In genomic region chr4:104752337-104752736, GRCh38 we compare ENCODE assay signal across 13 cellular contexts.
DNase-seq lines count a peak whose midpoint lies in the region; ATAC-seq and TF ChIP-seq lines count a peak whose summit lies in the region.
"Had no signal": no experiment of that assay in that cellular context is flagged by ENCODE, and none has a peak within 500 bp of the region (broad histone marks: within the 10 kb centered on the region; RNA-seq: fewer than 3 reads in every experiment).

No MANE protein-coding gene starts in this region.

- no peak for DNase-seq in left ventricle myocardium inferior
- DNase-seq in activated CD4-positive, alpha-beta T cell treated with anti-CD3 and anti-CD28 coated beads, Interleukin-2, amount 50 U/mL, for 48 hours = no peak
- no peak for DNase-seq in WERI-Rb-1
- DNase-seq in HEK293T (ENCODE audit: extremely low spot score) = no peak
- DNase-seq in germinal center (ENCODE audit: low spot score) = no peak
- DNase-seq: activated CD8-positive, alpha-beta memory T cell treated with anti-CD3 and anti-CD28 coated beads, Interleukin-2, amount 50 U/mL, for 4 hours; CD8-positive, alpha-beta T cell; foreskin fibroblast; NCI-H526 treated with DMSO at 0.1 percent for 48 hours; small intestine had no signal

- H3K36me3 ChIP-seq in left ventricle myocardium inferior = no peaks in the 10 kb centered on the region
- H3K36me3 ChIP-seq in WERI-Rb-1 = no peaks in the 10 kb centered on the region

- H3K27me3 ChIP-seq in left ventricle myocardium inferior (ENCODE audit: low read depth) (no peaks in the 10 kb centered on the region), WERI-Rb-1 (ENCODE audit: insufficient read depth, low read depth, severe bottlenecking) (no peaks in the 10 kb centered on the region)

- POLR2A ChIA-PET in HEK293T (lab: Yijun Ruan, JAX) = no interaction called here

- H3K4me3 ChIP-seq in left ventricle myocardium inferior = no peak overlapping the region
- no peak overlapping the region for H3K4me3 ChIP-seq in WERI-Rb-1 (ENCODE audit: low read depth, low read length)

- CTCF ChIA-PET in HEK293T (lab: Yijun Ruan, JAX) = no interaction called here

- ATAC-seq in GM18870 (IDR thresholded peaks at IDR 0.05; ENCODE audit: unreplicated experiment) (peak; percentile 86), GM21619 (IDR thresholded peaks at IDR 0.05; ENCODE audit: unreplicated experiment) (peak; percentile 85), HG03175 (IDR thresholded peaks at IDR 0.05; ENCODE audit: unreplicated experiment) (peak; percentile 91)
- ATAC-seq: CD8-positive, alpha-beta T cell had no signal

- H3K27ac ChIP-seq in left ventricle myocardium inferior (replicated peaks) (peak overlapping the region; percentile 62), WERI-Rb-1 (no peak overlapping the region)

- no peak for TF ChIP-seq CTCF in left ventricle myocardium inferior (IDR thresholded peaks at IDR 0.05; ENCODE audit: borderline replicate concordance)
- TF ChIP-seq CTCF in WERI-Rb-1 (IDR thresholded peaks at IDR 0.05; ENCODE audit: low read depth, low read length) = no peak

- H3K9me3 ChIP-seq in left ventricle myocardium inferior (replicated peaks) = no peaks in the 10 kb centered on the region
- no peaks in the 10 kb centered on the region for H3K9me3 ChIP-seq in WERI-Rb-1 (ENCODE audit: severe bottlenecking)

- intact Hi-C loops in left ventricle myocardium inferior (cut with micrococcal nuclease) = no loop called here

- peaks cover 6% of the 10 kb centered on the region for H3K4me1 ChIP-seq in left ventricle myocardium inferior

TF ChIP-seq in HEK293T, 16 proteins besides CTCF, POLR2A, EP300 and RAD21:
- TF ChIP-seq SP1 (IDR thresholded peaks at IDR 0.05) (no peak), FOXK2 (IDR thresholded peaks at IDR 0.05) (no peak), PKNOX1 (IDR thresholded peaks at IDR 0.05) (no peak), ELF4 (IDR thresholded peaks at IDR 0.05) (no peak), FOXA1 (IDR thresholded peaks at IDR 0.05) (no peak), FOXM1 (IDR thresholded peaks at IDR 0.05; ENCODE audit: borderline replicate concordance) (no peak), ZNF384 (IDR thresholded peaks at IDR 0.05) (no peak), ARNT (IDR thresholded peaks at IDR 0.05) (no peak), LEF1 (IDR thresholded peaks at IDR 0.05; ENCODE audit: borderline replicate concordance) (no peak), HDGF (IDR thresholded peaks at IDR 0.05; ENCODE audit: borderline replicate concordance) (no peak), BHLHE40 (IDR thresholded peaks at IDR 0.05; ENCODE audit: borderline replicate concordance) (no peak), SUZ12 (IDR thresholded peaks at IDR 0.05) (no peak), CTBP1 (IDR thresholded peaks at IDR 0.05; ENCODE audit: borderline replicate concordance) (no peak), L3MBTL2 (conservative IDR thresholded peaks at IDR 0.05) (no peak)
